ENCODE assay signal across 1 cellular context in the genomic region with DNA sequence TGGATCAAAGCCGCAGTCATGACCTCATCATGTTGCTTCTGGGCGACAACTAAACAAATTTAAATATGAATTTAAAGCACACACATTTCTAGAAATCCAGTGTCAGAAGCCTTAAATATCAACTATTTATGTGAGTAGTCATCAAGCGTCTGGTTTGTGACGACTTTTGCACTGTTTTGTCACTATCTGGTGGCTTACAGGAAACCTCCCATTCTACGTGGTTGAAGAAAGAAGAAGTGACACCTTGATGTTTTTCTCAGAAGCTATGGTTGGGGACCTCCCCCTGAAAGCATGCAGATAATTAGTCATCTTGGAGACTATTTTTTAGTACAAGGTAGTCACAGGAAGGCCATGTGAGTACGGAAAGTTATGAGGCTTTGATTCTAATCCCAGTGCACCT.
TF ChIP-seq lines count a peak whose summit lies in the region.

No MANE protein-coding gene starts in this region.

TF ChIP-seq in K562, 482 proteins besides CTCF, POLR2A, EP300 and RAD21 (continued from another document and continues in another):
- TF ChIP-seq, protein P1, sequence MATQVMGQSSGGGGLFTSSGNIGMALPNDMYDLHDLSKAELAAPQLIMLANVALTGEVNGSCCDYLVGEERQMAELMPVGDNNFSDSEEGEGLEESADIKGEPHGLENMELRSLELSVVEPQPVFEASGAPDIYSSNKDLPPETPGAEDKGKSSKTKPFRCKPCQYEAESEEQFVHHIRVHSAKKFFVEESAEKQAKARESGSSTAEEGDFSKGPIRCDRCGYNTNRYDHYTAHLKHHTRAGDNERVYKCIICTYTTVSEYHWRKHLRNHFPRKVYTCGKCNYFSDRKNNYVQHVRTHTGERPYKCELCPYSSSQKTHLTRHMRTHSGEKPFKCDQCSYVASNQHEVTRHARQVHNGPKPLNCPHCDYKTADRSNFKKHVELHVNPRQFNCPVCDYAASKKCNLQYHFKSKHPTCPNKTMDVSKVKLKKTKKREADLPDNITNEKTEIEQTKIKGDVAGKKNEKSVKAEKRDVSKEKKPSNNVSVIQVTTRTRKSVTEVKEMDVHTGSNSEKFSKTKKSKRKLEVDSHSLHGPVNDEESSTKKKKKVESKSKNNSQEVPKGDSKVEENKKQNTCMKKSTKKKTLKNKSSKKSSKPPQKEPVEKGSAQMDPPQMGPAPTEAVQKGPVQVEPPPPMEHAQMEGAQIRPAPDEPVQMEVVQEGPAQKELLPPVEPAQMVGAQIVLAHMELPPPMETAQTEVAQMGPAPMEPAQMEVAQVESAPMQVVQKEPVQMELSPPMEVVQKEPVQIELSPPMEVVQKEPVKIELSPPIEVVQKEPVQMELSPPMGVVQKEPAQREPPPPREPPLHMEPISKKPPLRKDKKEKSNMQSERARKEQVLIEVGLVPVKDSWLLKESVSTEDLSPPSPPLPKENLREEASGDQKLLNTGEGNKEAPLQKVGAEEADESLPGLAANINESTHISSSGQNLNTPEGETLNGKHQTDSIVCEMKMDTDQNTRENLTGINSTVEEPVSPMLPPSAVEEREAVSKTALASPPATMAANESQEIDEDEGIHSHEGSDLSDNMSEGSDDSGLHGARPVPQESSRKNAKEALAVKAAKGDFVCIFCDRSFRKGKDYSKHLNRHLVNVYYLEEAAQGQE (CRISPR knock-in tag; IDR thresholded peaks at IDR 0.05; ENCODE audit: low read depth), result no peak
- TF ChIP-seq SIN3A (IDR thresholded peaks at IDR 0.05; ENCODE audit: borderline replicate concordance in 2 of 2, control insufficient read depth in 1 of 2, low read depth in 2 of 2, low read length in 2 of 2) (no peak), GTF2E2 (tag; IDR thresholded peaks at IDR 0.05) (no peak), DDX20 (tag; IDR thresholded peaks at IDR 0.05; ENCODE audit: low read depth) (no peak), SRSF7 (optimal IDR thresholded peaks at IDR 0.05; ENCODE audit: low read depth, low read length) (no peak), KLF6 (CRISPR knock-in tag; IDR thresholded peaks at IDR 0.05; ENCODE audit: borderline replicate concordance) (no peak), ZNF282 (CRISPR knock-in tag; IDR thresholded peaks at IDR 0.05) (no peak), KDM5B (IDR thresholded peaks at IDR 0.05; ENCODE audit: insufficient replicate concordance, low read depth, low read length) (no peak), TBL1XR1 (IDR thresholded peaks at IDR 0.05; ENCODE audit: low read length in 2 of 2) (0 out of 4 replicates have a peak, but pooled peaks of 1 of the 2 experiments have one; percentile 26), ZNF134 (CRISPR knock-in tag; conservative IDR thresholded peaks at IDR 0.05) (no peak), ZNF766 (CRISPR knock-in tag; conservative IDR thresholded peaks at IDR 0.05) (peak; percentile 81), DNMT1 (IDR thresholded peaks at IDR 0.05) (no peak), ARNT (IDR thresholded peaks at IDR 0.05) (0 out of 4 replicates have a peak, but pooled peaks of 1 of the 2 experiments have one; percentile 30), ZNF717 (CRISPR knock-in tag; IDR thresholded peaks at IDR 0.05) (no peak), PPARD (CRISPR knock-in tag; IDR thresholded peaks at IDR 0.05) (no peak), BCL6 (CRISPR knock-in tag; IDR thresholded peaks at IDR 0.05) (no peak), MAFF (IDR thresholded peaks at IDR 0.05; ENCODE audit: low read length) (no peak), STAT5A (IDR thresholded peaks at IDR 0.05; ENCODE audit: borderline replicate concordance, low read length) (peak; percentile 63; the same call in 1 of the 2 replicates), RBFOX2 (IDR thresholded peaks at IDR 0.05; ENCODE audit: low read depth, low read length) (no peak), NONO (IDR thresholded peaks at IDR 0.05; ENCODE audit: low read depth in 2 of 2, low read length in 1 of 2) (no peak), SMARCC2 (IDR thresholded peaks at IDR 0.05; ENCODE audit: low read depth) (0 out of 2 replicates have a peak, but pooled peaks have one; percentile 27), ZNF165 (CRISPR knock-in tag; IDR thresholded peaks at IDR 0.05; ENCODE audit: borderline replicate concordance) (no peak), FOXM1 (IDR thresholded peaks at IDR 0.05; ENCODE audit: low read depth) (no peak), FOXM1 (CRISPR knock-in tag; IDR thresholded peaks at IDR 0.05; ENCODE audit: low read depth) (no peak), ZFP30 (CRISPR knock-in tag; IDR thresholded peaks at IDR 0.05; ENCODE audit: borderline replicate concordance) (no peak), ZBTB17 (CRISPR knock-in tag; IDR thresholded peaks at IDR 0.05) (no peak)
- TF ChIP-seq, protein P2, sequence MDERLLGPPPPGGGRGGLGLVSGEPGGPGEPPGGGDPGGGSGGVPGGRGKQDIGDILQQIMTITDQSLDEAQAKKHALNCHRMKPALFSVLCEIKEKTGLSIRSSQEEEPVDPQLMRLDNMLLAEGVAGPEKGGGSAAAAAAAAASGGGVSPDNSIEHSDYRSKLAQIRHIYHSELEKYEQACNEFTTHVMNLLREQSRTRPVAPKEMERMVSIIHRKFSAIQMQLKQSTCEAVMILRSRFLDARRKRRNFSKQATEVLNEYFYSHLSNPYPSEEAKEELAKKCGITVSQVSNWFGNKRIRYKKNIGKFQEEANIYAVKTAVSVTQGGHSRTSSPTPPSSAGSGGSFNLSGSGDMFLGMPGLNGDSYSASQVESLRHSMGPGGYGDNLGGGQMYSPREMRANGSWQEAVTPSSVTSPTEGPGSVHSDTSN (CRISPR knock-in tag; IDR thresholded peaks at IDR 0.05; ENCODE audit: low read depth), result no peak
- TF ChIP-seq, protein P2 (tag; conservative IDR thresholded peaks at IDR 0.05; ENCODE audit: low read depth), result no peak
- TF ChIP-seq, protein P3, sequence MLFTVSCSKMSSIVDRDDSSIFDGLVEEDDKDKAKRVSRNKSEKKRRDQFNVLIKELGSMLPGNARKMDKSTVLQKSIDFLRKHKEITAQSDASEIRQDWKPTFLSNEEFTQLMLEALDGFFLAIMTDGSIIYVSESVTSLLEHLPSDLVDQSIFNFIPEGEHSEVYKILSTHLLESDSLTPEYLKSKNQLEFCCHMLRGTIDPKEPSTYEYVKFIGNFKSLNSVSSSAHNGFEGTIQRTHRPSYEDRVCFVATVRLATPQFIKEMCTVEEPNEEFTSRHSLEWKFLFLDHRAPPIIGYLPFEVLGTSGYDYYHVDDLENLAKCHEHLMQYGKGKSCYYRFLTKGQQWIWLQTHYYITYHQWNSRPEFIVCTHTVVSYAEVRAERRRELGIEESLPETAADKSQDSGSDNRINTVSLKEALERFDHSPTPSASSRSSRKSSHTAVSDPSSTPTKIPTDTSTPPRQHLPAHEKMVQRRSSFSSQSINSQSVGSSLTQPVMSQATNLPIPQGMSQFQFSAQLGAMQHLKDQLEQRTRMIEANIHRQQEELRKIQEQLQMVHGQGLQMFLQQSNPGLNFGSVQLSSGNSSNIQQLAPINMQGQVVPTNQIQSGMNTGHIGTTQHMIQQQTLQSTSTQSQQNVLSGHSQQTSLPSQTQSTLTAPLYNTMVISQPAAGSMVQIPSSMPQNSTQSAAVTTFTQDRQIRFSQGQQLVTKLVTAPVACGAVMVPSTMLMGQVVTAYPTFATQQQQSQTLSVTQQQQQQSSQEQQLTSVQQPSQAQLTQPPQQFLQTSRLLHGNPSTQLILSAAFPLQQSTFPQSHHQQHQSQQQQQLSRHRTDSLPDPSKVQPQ (CRISPR knock-in tag; IDR thresholded peaks at IDR 0.05; ENCODE audit: borderline replicate concordance), result no peak
- TF ChIP-seq, protein P4, sequence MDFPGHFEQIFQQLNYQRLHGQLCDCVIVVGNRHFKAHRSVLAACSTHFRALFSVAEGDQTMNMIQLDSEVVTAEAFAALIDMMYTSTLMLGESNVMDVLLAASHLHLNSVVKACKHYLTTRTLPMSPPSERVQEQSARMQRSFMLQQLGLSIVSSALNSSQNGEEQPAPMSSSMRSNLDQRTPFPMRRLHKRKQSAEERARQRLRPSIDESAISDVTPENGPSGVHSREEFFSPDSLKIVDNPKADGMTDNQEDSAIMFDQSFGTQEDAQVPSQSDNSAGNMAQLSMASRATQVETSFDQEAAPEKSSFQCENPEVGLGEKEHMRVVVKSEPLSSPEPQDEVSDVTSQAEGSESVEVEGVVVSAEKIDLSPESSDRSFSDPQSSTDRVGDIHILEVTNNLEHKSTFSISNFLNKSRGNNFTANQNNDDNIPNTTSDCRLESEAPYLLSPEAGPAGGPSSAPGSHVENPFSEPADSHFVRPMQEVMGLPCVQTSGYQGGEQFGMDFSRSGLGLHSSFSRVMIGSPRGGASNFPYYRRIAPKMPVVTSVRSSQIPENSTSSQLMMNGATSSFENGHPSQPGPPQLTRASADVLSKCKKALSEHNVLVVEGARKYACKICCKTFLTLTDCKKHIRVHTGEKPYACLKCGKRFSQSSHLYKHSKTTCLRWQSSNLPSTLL (IDR thresholded peaks at IDR 0.05), result no peak
- TF ChIP-seq, protein P5, sequence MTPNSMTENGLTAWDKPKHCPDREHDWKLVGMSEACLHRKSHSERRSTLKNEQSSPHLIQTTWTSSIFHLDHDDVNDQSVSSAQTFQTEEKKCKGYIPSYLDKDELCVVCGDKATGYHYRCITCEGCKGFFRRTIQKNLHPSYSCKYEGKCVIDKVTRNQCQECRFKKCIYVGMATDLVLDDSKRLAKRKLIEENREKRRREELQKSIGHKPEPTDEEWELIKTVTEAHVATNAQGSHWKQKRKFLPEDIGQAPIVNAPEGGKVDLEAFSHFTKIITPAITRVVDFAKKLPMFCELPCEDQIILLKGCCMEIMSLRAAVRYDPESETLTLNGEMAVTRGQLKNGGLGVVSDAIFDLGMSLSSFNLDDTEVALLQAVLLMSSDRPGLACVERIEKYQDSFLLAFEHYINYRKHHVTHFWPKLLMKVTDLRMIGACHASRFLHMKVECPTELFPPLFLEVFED (CRISPR knock-in tag; conservative IDR thresholded peaks at IDR 0.05), result no peak
- TF ChIP-seq, protein P6, sequence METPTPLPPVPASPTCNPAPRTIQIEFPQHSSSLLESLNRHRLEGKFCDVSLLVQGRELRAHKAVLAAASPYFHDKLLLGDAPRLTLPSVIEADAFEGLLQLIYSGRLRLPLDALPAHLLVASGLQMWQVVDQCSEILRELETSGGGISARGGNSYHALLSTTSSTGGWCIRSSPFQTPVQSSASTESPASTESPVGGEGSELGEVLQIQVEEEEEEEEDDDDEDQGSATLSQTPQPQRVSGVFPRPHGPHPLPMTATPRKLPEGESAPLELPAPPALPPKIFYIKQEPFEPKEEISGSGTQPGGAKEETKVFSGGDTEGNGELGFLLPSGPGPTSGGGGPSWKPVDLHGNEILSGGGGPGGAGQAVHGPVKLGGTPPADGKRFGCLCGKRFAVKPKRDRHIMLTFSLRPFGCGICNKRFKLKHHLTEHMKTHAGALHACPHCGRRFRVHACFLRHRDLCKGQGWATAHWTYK (CRISPR knock-in tag; IDR thresholded peaks at IDR 0.05), result no peak
- TF ChIP-seq, protein P7, sequence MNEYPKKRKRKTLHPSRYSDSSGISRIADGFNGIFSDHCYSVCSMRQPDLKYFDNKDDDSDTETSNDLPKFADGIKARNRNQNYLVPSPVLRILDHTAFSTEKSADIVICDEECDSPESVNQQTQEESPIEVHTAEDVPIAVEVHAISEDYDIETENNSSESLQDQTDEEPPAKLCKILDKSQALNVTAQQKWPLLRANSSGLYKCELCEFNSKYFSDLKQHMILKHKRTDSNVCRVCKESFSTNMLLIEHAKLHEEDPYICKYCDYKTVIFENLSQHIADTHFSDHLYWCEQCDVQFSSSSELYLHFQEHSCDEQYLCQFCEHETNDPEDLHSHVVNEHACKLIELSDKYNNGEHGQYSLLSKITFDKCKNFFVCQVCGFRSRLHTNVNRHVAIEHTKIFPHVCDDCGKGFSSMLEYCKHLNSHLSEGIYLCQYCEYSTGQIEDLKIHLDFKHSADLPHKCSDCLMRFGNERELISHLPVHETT (CRISPR knock-in tag; conservative IDR thresholded peaks at IDR 0.05 in 1 of 2, IDR thresholded peaks at IDR 0.05 in 1 of 2), result no peak
- TF ChIP-seq, protein P8, sequence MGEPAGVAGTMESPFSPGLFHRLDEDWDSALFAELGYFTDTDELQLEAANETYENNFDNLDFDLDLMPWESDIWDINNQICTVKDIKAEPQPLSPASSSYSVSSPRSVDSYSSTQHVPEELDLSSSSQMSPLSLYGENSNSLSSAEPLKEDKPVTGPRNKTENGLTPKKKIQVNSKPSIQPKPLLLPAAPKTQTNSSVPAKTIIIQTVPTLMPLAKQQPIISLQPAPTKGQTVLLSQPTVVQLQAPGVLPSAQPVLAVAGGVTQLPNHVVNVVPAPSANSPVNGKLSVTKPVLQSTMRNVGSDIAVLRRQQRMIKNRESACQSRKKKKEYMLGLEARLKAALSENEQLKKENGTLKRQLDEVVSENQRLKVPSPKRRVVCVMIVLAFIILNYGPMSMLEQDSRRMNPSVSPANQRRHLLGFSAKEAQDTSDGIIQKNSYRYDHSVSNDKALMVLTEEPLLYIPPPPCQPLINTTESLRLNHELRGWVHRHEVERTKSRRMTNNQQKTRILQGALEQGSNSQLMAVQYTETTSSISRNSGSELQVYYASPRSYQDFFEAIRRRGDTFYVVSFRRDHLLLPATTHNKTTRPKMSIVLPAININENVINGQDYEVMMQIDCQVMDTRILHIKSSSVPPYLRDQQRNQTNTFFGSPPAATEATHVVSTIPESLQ (CRISPR knock-in tag; IDR thresholded peaks at IDR 0.05), result no peak
- TF ChIP-seq, protein P9, sequence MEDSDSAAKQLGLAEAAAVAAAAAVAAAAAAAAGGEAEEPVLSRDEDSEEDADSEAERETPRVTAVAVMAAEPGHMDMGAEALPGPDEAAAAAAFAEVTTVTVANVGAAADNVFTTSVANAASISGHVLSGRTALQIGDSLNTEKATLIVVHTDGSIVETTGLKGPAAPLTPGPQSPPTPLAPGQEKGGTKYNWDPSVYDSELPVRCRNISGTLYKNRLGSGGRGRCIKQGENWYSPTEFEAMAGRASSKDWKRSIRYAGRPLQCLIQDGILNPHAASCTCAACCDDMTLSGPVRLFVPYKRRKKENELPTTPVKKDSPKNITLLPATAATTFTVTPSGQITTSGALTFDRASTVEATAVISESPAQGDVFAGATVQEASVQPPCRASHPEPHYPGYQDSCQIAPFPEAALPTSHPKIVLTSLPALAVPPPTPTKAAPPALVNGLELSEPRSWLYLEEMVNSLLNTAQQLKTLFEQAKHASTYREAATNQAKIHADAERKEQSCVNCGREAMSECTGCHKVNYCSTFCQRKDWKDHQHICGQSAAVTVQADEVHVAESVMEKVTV (CRISPR knock-in tag; IDR thresholded peaks at IDR 0.05), result no peak
- TF ChIP-seq, protein P10, sequence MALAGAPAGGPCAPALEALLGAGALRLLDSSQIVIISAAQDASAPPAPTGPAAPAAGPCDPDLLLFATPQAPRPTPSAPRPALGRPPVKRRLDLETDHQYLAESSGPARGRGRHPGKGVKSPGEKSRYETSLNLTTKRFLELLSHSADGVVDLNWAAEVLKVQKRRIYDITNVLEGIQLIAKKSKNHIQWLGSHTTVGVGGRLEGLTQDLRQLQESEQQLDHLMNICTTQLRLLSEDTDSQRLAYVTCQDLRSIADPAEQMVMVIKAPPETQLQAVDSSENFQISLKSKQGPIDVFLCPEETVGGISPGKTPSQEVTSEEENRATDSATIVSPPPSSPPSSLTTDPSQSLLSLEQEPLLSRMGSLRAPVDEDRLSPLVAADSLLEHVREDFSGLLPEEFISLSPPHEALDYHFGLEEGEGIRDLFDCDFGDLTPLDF (CRISPR knock-in tag; IDR thresholded peaks at IDR 0.05), result no peak
- TF ChIP-seq, protein P11, sequence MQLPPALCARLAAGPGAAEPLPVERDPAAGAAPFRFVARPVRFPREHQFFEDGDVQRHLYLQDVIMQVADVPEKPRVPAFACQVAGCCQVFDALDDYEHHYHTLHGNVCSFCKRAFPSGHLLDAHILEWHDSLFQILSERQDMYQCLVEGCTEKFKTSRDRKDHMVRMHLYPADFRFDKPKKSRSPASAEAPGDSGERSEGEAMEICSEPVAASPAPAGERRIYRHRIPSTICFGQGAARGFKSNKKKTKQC (CRISPR knock-in tag; IDR thresholded peaks at IDR 0.05), result no peak
